Comparison of ENCODE assay signal across 1 cellular context in genomic region chr5:170306381-170306790, GRCh38.
TF ChIP-seq lines count a peak whose summit lies in the region.

No MANE protein-coding gene starts in this region.

TF ChIP-seq in K562, 482 proteins besides CTCF, POLR2A, EP300 and RAD21 (continued from another document and continues in another):
- TF ChIP-seq ZNF280A (IDR thresholded peaks at IDR 0.05; ENCODE audit: low read depth, partially characterized antibody) (no peak), KLF16 (IDR thresholded peaks at IDR 0.05) (peak; percentile 85), ID3 (CRISPR knock-in tag; IDR thresholded peaks at IDR 0.05) (no peak), ID3 (tag; IDR thresholded peaks at IDR 0.05) (peak; percentile 55; the same call in 1 of the 2 replicates), DLX4 (CRISPR knock-in tag; IDR thresholded peaks at IDR 0.05) (no peak), HMGXB4 (CRISPR knock-in tag; IDR thresholded peaks at IDR 0.05) (no peak), JUND (IDR thresholded peaks at IDR 0.05; ENCODE audit: borderline replicate concordance, low read depth, low read length) (peak; percentile 93), JUND (tag; IDR thresholded peaks at IDR 0.05; ENCODE audit: borderline replicate concordance, low read depth, low read length) (peak; percentile 93; the same call in 2 of the 3 replicates), MXD1 (CRISPR knock-in tag; IDR thresholded peaks at IDR 0.05; ENCODE audit: borderline replicate concordance, poor library complexity, severe bottlenecking) (no peak), ZNF512 (tag; IDR thresholded peaks at IDR 0.05) (no peak), TCF7 (IDR thresholded peaks at IDR 0.05; ENCODE audit: borderline replicate concordance) (peak; percentile 45; the same call in 1 of the 2 replicates), HES1 (IDR thresholded peaks at IDR 0.05; ENCODE audit: low read depth) (peak; percentile 64; the same call in 1 of the 2 replicates), PHB2 (IDR thresholded peaks at IDR 0.05; ENCODE audit: low read depth) (no peak), CBX5 (IDR thresholded peaks at IDR 0.05; ENCODE audit: borderline replicate concordance, low read depth) (no peak), ZBTB2 (IDR thresholded peaks at IDR 0.05) (no peak), BRD9 (IDR thresholded peaks at IDR 0.05; ENCODE audit: low read depth, partially characterized antibody) (no peak), TOE1 (IDR thresholded peaks at IDR 0.05; ENCODE audit: borderline replicate concordance) (no peak), TOE1 (CRISPR knock-in tag; IDR thresholded peaks at IDR 0.05; ENCODE audit: borderline replicate concordance, low read depth) (no peak), ZBTB11 (CRISPR knock-in tag; IDR thresholded peaks at IDR 0.05) (peak in 1 of 3 experiments; percentile 76; a peak in 2 of 6 replicates), MTA1 (IDR thresholded peaks at IDR 0.05; ENCODE audit: borderline replicate concordance) (peak; percentile 73; the same call in 1 of the 2 replicates), TCF3 (CRISPR knock-in tag; IDR thresholded peaks at IDR 0.05) (peak; percentile 81), MAFG (tag; conservative IDR thresholded peaks at IDR 0.05) (peak; percentile 44; the same call in 1 of the 2 replicates), FOXP1 (CRISPR knock-in tag; IDR thresholded peaks at IDR 0.05) (peak; percentile 64; the same call in 1 of the 2 replicates), CREB3 (tag; conservative IDR thresholded peaks at IDR 0.05; ENCODE audit: low read depth) (peak; percentile 59; the same call in 1 of the 2 replicates), TAL1 (IDR thresholded peaks at IDR 0.05) (peak; percentile 61), UBTF (IDR thresholded peaks at IDR 0.05; ENCODE audit: borderline replicate concordance in 1 of 2, low read depth in 2 of 2, low read length in 2 of 2) (0 out of 4 replicates have a peak, but pooled peaks of 1 of the 2 experiments have one; percentile 27), TRIM25 (IDR thresholded peaks at IDR 0.05; ENCODE audit: borderline replicate concordance) (no peak), FOXM1 (IDR thresholded peaks at IDR 0.05; ENCODE audit: low read depth) (peak; percentile 21; the same call in 1 of the 2 replicates), FOXM1 (CRISPR knock-in tag; IDR thresholded peaks at IDR 0.05; ENCODE audit: low read depth) (no peak), MYNN (IDR thresholded peaks at IDR 0.05) (peak; percentile 74), MYNN (CRISPR knock-in tag; IDR thresholded peaks at IDR 0.05) (no peak), ZNF584 (CRISPR knock-in tag; IDR thresholded peaks at IDR 0.05; ENCODE audit: low read depth) (peak; percentile 94), SIX5 (IDR thresholded peaks at IDR 0.05; ENCODE audit: borderline replicate concordance in 1 of 2, insufficient read depth in 1 of 2, low read depth in 1 of 2, low read length in 2 of 2) (no peak), ETV1 (tag; conservative IDR thresholded peaks at IDR 0.05; ENCODE audit: low read depth) (no peak), GATA2 (CRISPR knock-in tag; IDR thresholded peaks at IDR 0.05) (peak; percentile 55; the same call in 1 of the 2 replicates), SMARCC2 (IDR thresholded peaks at IDR 0.05; ENCODE audit: low read depth) (0 out of 2 replicates have a peak, but pooled peaks have one; percentile 45), SMAD3 (CRISPR knock-in tag; conservative IDR thresholded peaks at IDR 0.05) (no peak), MAZ (CRISPR knock-in tag; conservative IDR thresholded peaks at IDR 0.05 in 1 of 2, IDR thresholded peaks at IDR 0.05 in 1 of 2) (peak in 1 of 2 experiments; percentile 58; a peak in 2 of 4 replicates), MEF2D (tag; conservative IDR thresholded peaks at IDR 0.05; ENCODE audit: low read depth) (0 out of 2 replicates have a peak, but pooled peaks have one; percentile 48), CBX3 (IDR thresholded peaks at IDR 0.05; ENCODE audit: borderline replicate concordance in 1 of 2, low read length in 2 of 2) (peak in 1 of 2 experiments; percentile 31; a peak in 1 of 3 replicates), TBP (optimal IDR thresholded peaks at IDR 0.05; ENCODE audit: low read depth, low read length) (peak; percentile 48), ZNF121 (CRISPR knock-in tag; conservative IDR thresholded peaks at IDR 0.05) (no peak), YBX1 (IDR thresholded peaks at IDR 0.05) (no peak), NRF1 (conservative IDR thresholded peaks at IDR 0.05 in 1 of 2, IDR thresholded peaks at IDR 0.05 in 1 of 2) (peak; percentile 20 to 40; a peak in 3 of 4 replicates), SRF (CRISPR knock-in tag; IDR thresholded peaks at IDR 0.05) (peak in 1 of 2 experiments; percentile 71; a peak in 1 of 4 replicates), RNF2 (IDR thresholded peaks at IDR 0.05) (peak; percentile 95), ZKSCAN8 (CRISPR knock-in tag; IDR thresholded peaks at IDR 0.05) (peak; percentile 69)
